In the genomic region with DNA sequence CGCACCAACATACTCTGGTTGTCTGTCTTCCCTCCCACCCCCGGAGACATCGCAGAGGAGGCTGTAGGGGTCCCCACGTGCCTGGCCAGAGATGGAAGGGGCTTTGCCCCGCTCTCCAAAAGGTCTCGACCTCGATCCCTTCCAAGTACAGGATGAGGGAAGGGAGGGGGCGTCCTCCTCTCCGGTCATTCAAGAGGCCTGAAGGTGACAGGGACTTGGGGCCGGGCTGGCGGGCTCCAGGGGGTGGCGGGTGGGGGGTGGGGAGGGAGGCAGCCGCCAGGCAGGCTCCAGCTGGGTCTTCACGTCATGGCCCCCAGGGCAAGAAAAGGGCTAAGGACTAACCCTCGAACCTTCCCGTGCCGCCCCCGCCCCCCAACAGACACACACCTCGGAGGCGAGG, we compare ENCODE assay signal across 11 cellular contexts. TPM values are rescaled to one million over a fixed set of nuclear protein-coding genes. Genes with fewer than 3 reads are reported as not detected.
DNase-seq lines count a peak whose midpoint lies in the region; ATAC-seq, FAIRE-seq and TF ChIP-seq lines count a peak whose summit lies in the region.
"Had no signal": no experiment of that assay in that cellular context is flagged by ENCODE, and none has a peak within 500 bp of the region (broad histone marks: within the 10 kb centered on the region; RNA-seq: fewer than 3 reads in every experiment).

No MANE protein-coding gene starts in this region.

- H3K27me3 ChIP-seq in hepatocyte = no peaks in the 10 kb centered on the region
- H3K27me3 ChIP-seq in small intestine (ENCODE audit: control insufficient read depth in 2 of 2, insufficient read depth in 2 of 2, low read length in 2 of 2) = peaks cover 0 to 13% of the 10 kb centered on the region in 2 donors

- TF ChIP-seq CTCF in WI38 (IDR thresholded peaks at IDR 0.05; ENCODE audit: low read depth, low read length) (no peak), hepatocyte (IDR thresholded peaks at IDR 0.05; ENCODE audit: poor library complexity) (no peak)

- peaks cover 74% of the 10 kb centered on the region for H3K79me2 ChIP-seq in hepatocyte

- WGBS in hepatocyte (ENCODE audit: low lambda C conversion rate, missing lambda C conversion rate) = 3% methylated on average over 18 of the region's 20 CpGs
- WGBS in small intestine, 3 donors = 17 to 30% (median 19%) methylated on average over 11 to 20 of the region's 20 CpGs

- FAIRE-seq in small intestine (lab: Jason Lieb, UNC) = no peak

- peak overlapping the region; percentile 97 for H3K27ac ChIP-seq in hepatocyte
- H3K27ac ChIP-seq in small intestine (ENCODE audit: low read depth in 1 of 2, low read length in 1 of 2) = peak overlapping the region; percentile 41 to 76

- H3K4me3 ChIP-seq in WI38 (ENCODE audit: low read depth, low read length) (peak overlapping the region; percentile 61), hepatocyte (peak overlapping the region; percentile 55), small intestine (ENCODE audit: low read depth in 1 of 2, low read length in 2 of 2) (peak overlapping the region in 1 of 2 donors; percentile 39)

- H3K4me2 ChIP-seq in hepatocyte = peak overlapping the region; percentile 78

- H3K4me1 ChIP-seq in hepatocyte (ENCODE audit: insufficient read depth) (peaks cover 38% of the 10 kb centered on the region), small intestine (ENCODE audit: control insufficient read depth in 2 of 2, insufficient read depth in 1 of 2, low read depth in 1 of 2, low read length in 1 of 2) (no peaks in the 10 kb centered on the region)

- H2AFZ ChIP-seq in hepatocyte = no peak overlapping the region

- no peak for ATAC-seq in HG03159 (IDR thresholded peaks at IDR 0.05; ENCODE audit: unreplicated experiment)
- ATAC-seq: natural killer cell, T-helper 17 cell had no signal

- H3K9me2 ChIP-seq in hepatocyte (replicated peaks; ENCODE audit: insufficient read depth) = no peaks in the 10 kb centered on the region

- peaks cover 10% of the 10 kb centered on the region for H4K20me1 ChIP-seq in hepatocyte (ENCODE audit: insufficient read depth, poor library complexity, severe bottlenecking)

- DNase-seq in GM03348 (ENCODE audit: low spot score) (peak; percentile 21), hepatocyte (ENCODE audit: low spot score) (peak; percentile 63), small intestine (no peak), HT-29 (ENCODE audit: low spot score) (no peak), NCI-H187 treated with DMSO at 0.1 percent for 48 hours (lab: John Stamatoyannopoulos, UW) (no peak)
- DNase-seq in activated naive CD4-positive, alpha-beta T cell treated with Interleukin-2 at 50 U/mL for 16 hours = no peak
- DNase-seq: natural killer cell; stimulated activated CD4-positive, alpha-beta T cell treated with anti-CD3 and anti-CD28 coated beads, Interleukin-4, amount 100 ng/mL, for 1 hour; T-helper 17 cell had no signal

- no peaks in the 10 kb centered on the region for H3K9me3 ChIP-seq in hepatocyte (ENCODE audit: low read depth)
- no peaks in the 10 kb centered on the region for H3K9me3 ChIP-seq in small intestine (ENCODE audit: control insufficient read depth, low read depth)

- H3K36me3 ChIP-seq in hepatocyte (replicated peaks; ENCODE audit: insufficient read depth, low read depth) (no peaks in the 10 kb centered on the region), small intestine (ENCODE audit: control insufficient read depth in 2 of 2, insufficient read depth in 2 of 2, low read length in 2 of 2) (peaks cover 2 to 7% of the 10 kb centered on the region in 2 donors)

RNA-seq across cellular contexts. Expression of gene TBX3, which starts 15.1 kb away (rescaled TPM):
- total RNA-seq in hepatocyte = 133 and 142 TPM in 2 replicates
- polyA plus RNA-seq in hepatocyte (108 and 109 TPM in 2 replicates), small intestine (100 to 1,000 TPM in 1 of 3 donors, 10 to 100 TPM in 2; 18.8 to 104 (median 53.5) TPM)
- 15.6 and 16.2 TPM in 2 replicates for total RNA-seq in HT-29 (2014; rRNA removed; shearing (Covaris generic))

Comparison
In these comparisons a context has a peak if more than half of its experiments do, and no peak if none do; other contexts are left out.
1. DNase-seq: peak in GM03348 (single experiment) and hepatocyte (single experiment); none in small intestine (single experiment), HT-29 (single experiment), activated naive CD4-positive, alpha-beta T cell treated with Interleukin-2 at 50 U/mL for 16 hours (single experiment) and NCI-H187 treated with DMSO at 0.1 percent for 48 hours (single experiment).